In the genomic region with DNA sequence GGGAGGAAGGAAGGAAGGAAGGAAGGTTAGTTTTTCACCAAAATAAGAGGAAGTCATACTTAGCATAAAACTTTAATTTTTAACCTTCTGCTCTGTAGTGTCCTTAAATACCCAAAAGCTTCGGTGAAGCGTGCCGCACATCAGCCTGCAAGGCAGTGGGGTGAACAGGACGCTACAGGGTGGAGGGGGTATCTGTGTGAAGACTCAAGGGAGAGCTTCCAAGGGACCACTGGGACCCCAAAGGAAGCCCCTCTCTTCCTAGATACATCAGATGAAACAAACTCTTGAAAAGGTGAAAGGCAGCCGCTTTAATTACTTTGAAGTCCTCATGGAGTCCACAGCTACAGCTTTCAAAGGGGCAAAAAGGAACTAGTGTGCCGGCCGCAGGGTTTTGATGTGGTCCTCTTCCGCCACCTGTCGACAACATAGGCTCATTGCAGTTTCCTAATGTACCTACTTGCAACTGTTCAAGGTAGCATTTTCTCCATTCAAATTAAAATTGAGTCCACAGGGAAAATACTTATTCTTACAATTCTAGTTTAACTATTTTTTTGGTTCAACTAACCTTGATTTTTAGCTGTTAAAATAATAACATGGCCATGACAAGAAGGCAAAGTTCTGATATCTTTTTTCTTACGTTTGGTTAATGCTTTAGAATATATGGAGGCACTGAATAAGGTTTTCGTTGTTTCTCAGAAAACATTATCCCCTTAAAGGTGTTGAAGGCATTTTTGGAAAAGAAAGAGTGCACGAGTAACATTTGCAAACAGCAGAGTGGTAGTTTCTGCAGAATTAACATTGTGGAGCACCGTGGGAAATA, we compare ENCODE assay signal across 8 cellular contexts.
A peak's percentile ranks its signal among the peaks of the same experiment; 100 is the strongest.
DNase-seq lines count a peak whose midpoint lies in the region; ATAC-seq and TF ChIP-seq lines count a peak whose summit lies in the region.

No MANE protein-coding gene starts in this region.

- peak; percentile 76 for DNase-seq in GM03348 (ENCODE audit: low spot score)
- DNase-seq in HFFc6: peak; percentile 70
- peak; percentile 51 for DNase-seq in NCI-H1092 treated with DMSO at 0.1 percent for 48 hours (lab: John Stamatoyannopoulos, UW)
- peak; percentile 79 for DNase-seq in SKM-1 treated with dmso at 0.1 percent for 144 hours (lab: John Stamatoyannopoulos, UW; ENCODE audit: unreplicated experiment)
- peak; percentile 74 for DNase-seq in Right ventricle myocardium superior
- peak; percentile 83 for DNase-seq in prostate gland (ENCODE audit: low spot score)
- peak; percentile 78 to 84 for DNase-seq in aorta

- H3K27ac Mint-ChIP-seq in HFFc6: no peak overlapping the region
- peak overlapping the region; percentile 90 for H3K27ac Mint-ChIP-seq in activated naive CD4-positive, alpha-beta T cell treated with anti-CD3 and anti-CD28 coated beads, Interleukin-2, amount 50 U/mL, for 24 hours

- WGBS in prostate gland: 45% methylated on average over 13 of the region's 13 CpGs
- 40 to 41% methylated on average over 13 of the region's 13 CpGs for WGBS in aorta, 2 donors

- no peak overlapping the region for H3K4me3 Mint-ChIP-seq in HFFc6
- H3K4me3 Mint-ChIP-seq in activated naive CD4-positive, alpha-beta T cell treated with anti-CD3 and anti-CD28 coated beads, Interleukin-2, amount 50 U/mL, for 24 hours: peak overlapping the region; percentile 64

- H3K27me3 ChIP-seq in prostate gland (replicated peaks; ENCODE audit: insufficient read depth): no peaks in the 10 kb centered on the region
- no peaks in the 10 kb centered on the region for H3K27me3 ChIP-seq in aorta (ENCODE audit: control insufficient read depth in 1 of 2, insufficient read depth in 2 of 2, low read length in 1 of 2)

- no peaks in the 10 kb centered on the region for H3K4me1 ChIP-seq in prostate gland (replicated peaks)
- no peaks in the 10 kb centered on the region for H3K4me1 ChIP-seq in aorta (ENCODE audit: control insufficient read depth in 1 of 2, insufficient read depth in 2 of 2, low read length in 2 of 2)

- H3K27me3 Mint-ChIP-seq in HFFc6 (ENCODE audit: insufficient read depth): 0 out of 2 replicates have a peak, but pooled peaks cover 3% of the 10 kb centered on the region
- H3K27me3 Mint-ChIP-seq in activated naive CD4-positive, alpha-beta T cell treated with anti-CD3 and anti-CD28 coated beads, Interleukin-2, amount 50 U/mL, for 24 hours: no peaks in the 10 kb centered on the region

- H3K9me3 ChIP-seq in prostate gland (no peaks in the 10 kb centered on the region), aorta (ENCODE audit: control insufficient read depth, low read length) (no peaks in the 10 kb centered on the region)

- no peak for TF ChIP-seq POLR2A in prostate gland (IDR thresholded peaks at IDR 0.05)

- no peaks in the 10 kb centered on the region for H3K36me3 ChIP-seq in prostate gland
- no peaks in the 10 kb centered on the region for H3K36me3 ChIP-seq in aorta (ENCODE audit: control insufficient read depth in 1 of 2, insufficient read depth in 2 of 2, low read length in 1 of 2)

- intact Hi-C loops in Right ventricle myocardium superior (cut with DNase I) (loop anchor here (5.0 kb wide), 1 partner anchor 213 kb away; no protein-coding TSS in a partner anchor), prostate gland (cut with DNase I) (loop anchor here (5.0 kb wide), 2 partner anchors 73 to 213 kb away; no protein-coding TSS in a partner anchor), aorta (cut with DNase I) (loop anchor here (2.0 to 10.0 kb wide), 3 partner anchors 216 to 488 kb away; no protein-coding TSS in a partner anchor)

- ATAC-seq in Right ventricle myocardium superior (ENCODE audit: poor library complexity): peak; percentile 88
- peak; percentile 93 for ATAC-seq in aorta (ENCODE audit: low FRiP score)

- H3K4me3 ChIP-seq in prostate gland (no peak overlapping the region), aorta (ENCODE audit: low read length in 2 of 2) (no peak overlapping the region)

- H3K4me1 Mint-ChIP-seq in HFFc6 (ENCODE audit: low read depth): no peaks in the 10 kb centered on the region
- peaks cover 6% of the 10 kb centered on the region for H3K4me1 Mint-ChIP-seq in activated naive CD4-positive, alpha-beta T cell treated with anti-CD3 and anti-CD28 coated beads, Interleukin-2, amount 50 U/mL, for 24 hours

- TF ChIP-seq CTCF in HFFc6 (IDR thresholded peaks at IDR 0.05): peak; percentile 98
- peak; percentile 72 to 92 (median 87) for TF ChIP-seq CTCF in prostate gland (IDR thresholded peaks at IDR 0.05)

- H3K9me3 Mint-ChIP-seq in HFFc6: no peaks in the 10 kb centered on the region
- H3K9me3 Mint-ChIP-seq in activated naive CD4-positive, alpha-beta T cell treated with anti-CD3 and anti-CD28 coated beads, Interleukin-2, amount 50 U/mL, for 24 hours: no peaks in the 10 kb centered on the region

- no peaks in the 10 kb centered on the region for H3K36me3 Mint-ChIP-seq in HFFc6 (ENCODE audit: low read depth)
- H3K36me3 Mint-ChIP-seq in activated naive CD4-positive, alpha-beta T cell treated with anti-CD3 and anti-CD28 coated beads, Interleukin-2, amount 50 U/mL, for 24 hours: no peaks in the 10 kb centered on the region

- H3K27ac ChIP-seq in prostate gland (no peak overlapping the region), aorta (ENCODE audit: low read depth in 1 of 2, low read length in 2 of 2) (no peak overlapping the region)
